ENCODE assay signal across 8 cellular contexts in genomic region chr16:23510154-23510914, GRCh38. TPM values are rescaled to one million over a fixed set of nuclear protein-coding genes. Genes with fewer than 3 reads are reported as not detected.
DNase-seq lines count a peak whose midpoint lies in the region; ATAC-seq, FAIRE-seq and TF ChIP-seq lines count a peak whose summit lies in the region.

Gene GGA2, minus strand, starts transcription at chr16:23510494. Its CDS starts 83 bp downstream, at chr16:23510411.

- H3K9me3 ChIP-seq in right atrium auricular region: no peaks in the 10 kb centered on the region

- DNase-seq in GM12891 (ENCODE audit: insufficient read length, low spot score) (peak; percentile 66), NCI-H146 treated with DMSO at 0.1 percent for 48 hours (lab: John Stamatoyannopoulos, UW; ENCODE audit: unreplicated experiment) (peak; percentile 75), T-helper 2 cell (peak; percentile 63 to 82 (median 67)), right atrium auricular region (ENCODE audit: low spot score) (peak; percentile 86), pulmonary artery endothelial cell (ENCODE audit: low read depth, low spot score) (peak; percentile 41), ureter (ENCODE audit: low spot score) (peak; percentile 88)

- H3K27ac ChIP-seq in angular gyrus (ENCODE audit: low read depth, low read length) (peak within 1 kb of the TSS; percentile 19), right atrium auricular region (peak within 1 kb of the TSS; percentile 86 to 91)

- peak within 1 kb of the TSS; percentile 70 to 96 for H3K4me3 ChIP-seq in right atrium auricular region

- H3K27me3 ChIP-seq in right atrium auricular region: no peaks in the 10 kb centered on the region

- ATAC-seq in HG02759 (IDR thresholded peaks at IDR 0.05; ENCODE audit: unreplicated experiment): peak; percentile 85

- TF ChIP-seq POLR2A in GM12891 (IDR thresholded peaks at IDR 0.05; ENCODE audit: low read depth, low read length): peak; percentile 89

- peaks cover 0 to 37% of the 10 kb centered on the region in 2 donors for H3K4me1 ChIP-seq in right atrium auricular region

- peak; percentile 94 for FAIRE-seq in GM12891 (lab: Jason Lieb, UNC)

- H3K36me3 ChIP-seq in right atrium auricular region: no peaks in the 10 kb centered on the region

- TF ChIP-seq CTCF in right atrium auricular region (IDR thresholded peaks at IDR 0.05): no peak

TF ChIP-seq in GM12891, 5 proteins besides CTCF, POLR2A, EP300 and RAD21:
- TF ChIP-seq POU2F2 (IDR thresholded peaks at IDR 0.05; ENCODE audit: low read depth, low read length) (no peak), TAF1 (IDR thresholded peaks at IDR 0.05; ENCODE audit: low read depth, low read length) (peak; percentile 86), PAX5 (IDR thresholded peaks at IDR 0.05; ENCODE audit: insufficient read depth, low read length, severe bottlenecking) (no peak), POLR2AphosphoS5 (IDR thresholded peaks at IDR 0.05; ENCODE audit: low read depth, low read length) (peak; percentile 82), SPI1 (IDR thresholded peaks at IDR 0.05; ENCODE audit: low read depth, low read length) (no peak)

RNA-seq across cellular contexts. Expression of gene GGA2, which starts in this region (rescaled TPM):
- 65.5 TPM for polyA plus RNA-seq in GM12891 (2012; ENCODE audit: low read depth, missing spikeins)
- total RNA-seq in right atrium auricular region (10 to 100 TPM; 25.0 to 59.3 TPM), pulmonary artery endothelial cell (27.6 and 31.0 TPM in 2 replicates), ureter (99.4 TPM)

Comparison
In these comparisons a context has a peak if more than half of its experiments do, and no peak if none do; other contexts are left out.
1. Peak in every context shown above with its lines: DNase-seq, ATAC-seq, H3K4me3 ChIP-seq and H3K27ac ChIP-seq.